Comparison of ENCODE assay signal across 1 cellular context in genomic region chr14:26286066-26286791, GRCh38.
TF ChIP-seq lines count a peak whose summit lies in the region.

No MANE protein-coding gene starts in this region.

TF ChIP-seq in SK-N-SH, 30 proteins besides CTCF, POLR2A, EP300 and RAD21 (continued from another document):
- no peak for TF ChIP-seq GATA2 (CRISPR knock-in tag; IDR thresholded peaks at IDR 0.05)
TF ChIP-seq in SK-N-SH: peak in this region for 0.
